ENCODE assay signal across 1 cellular context in genomic region chr10:15436696-15437095, GRCh38.
TF ChIP-seq lines count a peak whose summit lies in the region.

No MANE protein-coding gene starts in this region.

TF ChIP-seq in HEK293, 187 proteins besides CTCF, POLR2A, EP300 and RAD21 (continued from another document):
- no peak for TF ChIP-seq ZSCAN5A (tag by site-specific recombination; IDR thresholded peaks at IDR 0.05)
